In genomic region chr20:49916146-49917002, GRCh38 we compare ENCODE assay signal across 8 cellular contexts. TPM values are rescaled to one million over a fixed set of nuclear protein-coding genes. Genes with fewer than 3 reads are reported as not detected.
A peak's percentile ranks its signal among the peaks of the same experiment; 100 is the strongest.
DNase-seq lines count a peak whose midpoint lies in the region; ATAC-seq lines count a peak whose summit lies in the region.

No MANE protein-coding gene starts in this region.

- DNase-seq in EL (peak; percentile 28), M059J (ENCODE audit: low read depth) (peak; percentile 87), hepatic stellate cell (ENCODE audit: low spot score) (peak; percentile 42), skeletal muscle cell (ENCODE audit: low read depth) (no peak), T-helper 9 cell (no peak), NCI-H187 (lab: John Stamatoyannopoulos, UW) (no peak)

- H3K4me3 Mint-ChIP-seq in activated T-helper 17 cell treated with anti-CD3 and anti-CD28 coated beads, Interleukin-2, amount 50 U/mL, for 72 hours, result peak overlapping the region; percentile 96

- H3K4me1 Mint-ChIP-seq in activated T-helper 17 cell treated with anti-CD3 and anti-CD28 coated beads, Interleukin-2, amount 50 U/mL, for 72 hours, result peaks cover 11% of the 10 kb centered on the region

- H3K9me3 Mint-ChIP-seq in activated T-helper 17 cell treated with anti-CD3 and anti-CD28 coated beads, Interleukin-2, amount 50 U/mL, for 72 hours, result no peaks in the 10 kb centered on the region

- peaks cover 4% of the 10 kb centered on the region for H3K36me3 Mint-ChIP-seq in activated T-helper 17 cell treated with anti-CD3 and anti-CD28 coated beads, Interleukin-2, amount 50 U/mL, for 72 hours (ENCODE audit: low read depth)

- H3K27ac Mint-ChIP-seq in activated T-helper 17 cell treated with anti-CD3 and anti-CD28 coated beads, Interleukin-2, amount 50 U/mL, for 72 hours, result peak overlapping the region; percentile 99

- peak; percentile 34 for ATAC-seq in activated T-helper 17 cell treated with anti-CD3 and anti-CD28 coated beads, Interleukin-2, amount 50 U/mL, for 72 hours (replicated peaks)
- no peak for ATAC-seq in GM19035 (IDR thresholded peaks at IDR 0.05; ENCODE audit: unreplicated experiment)

- H3K4me3 ChIP-seq in skeletal muscle cell (ENCODE audit: low read depth, low read length), result peak overlapping the region; percentile 62

- no peaks in the 10 kb centered on the region for H3K27me3 Mint-ChIP-seq in activated T-helper 17 cell treated with anti-CD3 and anti-CD28 coated beads, Interleukin-2, amount 50 U/mL, for 72 hours

RNA-seq across cellular contexts. Expression of gene SPATA2, which starts 1.0 kb away (rescaled TPM):
- total RNA-seq in M059J (2014; rRNA removed; shearing (Covaris generic)), result 4.1 and 8.3 TPM in 2 replicates
- total RNA-seq in activated T-helper 17 cell treated with anti-CD3 and anti-CD28 coated beads, Interleukin-2, amount 50 U/mL, for 72 hours, result 10 to 100 TPM in 1 of 2 donors, 1 to 10 TPM in 1; 5.5 to 10.3 TPM

RNA-seq across cellular contexts. Expression of gene RNF114, which starts 19.8 kb away (rescaled TPM):
- 372 and 527 TPM in 2 replicates for total RNA-seq in M059J (2014; rRNA removed; shearing (Covaris generic))
- 10 to 100 TPM; 59.8 to 65.0 TPM for total RNA-seq in activated T-helper 17 cell treated with anti-CD3 and anti-CD28 coated beads, Interleukin-2, amount 50 U/mL, for 72 hours

Comparison
In these comparisons a context has a peak if more than half of its experiments do, and no peak if none do; other contexts are left out.
1. DNase-seq: peak in EL (single experiment), M059J (single experiment) and hepatic stellate cell (single experiment); none in skeletal muscle cell (single experiment), T-helper 9 cell (single experiment) and NCI-H187 (0 of 2).